In genomic region chr14:69999246-69999645, GRCh38 we compare ENCODE assay signal across 1 cellular context.
TF ChIP-seq lines count a peak whose summit lies in the region.

No MANE protein-coding gene starts in this region.

TF ChIP-seq in HEK293, 187 proteins besides CTCF, POLR2A, EP300 and RAD21 (continued from another document and continues in another):
- peak; percentile 81 for TF ChIP-seq SP7 (tag by site-specific recombination; IDR thresholded peaks at IDR 0.05)
- TF ChIP-seq FEZF1 (tag by site-specific recombination; IDR thresholded peaks at IDR 0.05), result peak; percentile 83
- peak; percentile 95 for TF ChIP-seq WT1 (tag by site-specific recombination; IDR thresholded peaks at IDR 0.05)
- TF ChIP-seq, protein P1, sequence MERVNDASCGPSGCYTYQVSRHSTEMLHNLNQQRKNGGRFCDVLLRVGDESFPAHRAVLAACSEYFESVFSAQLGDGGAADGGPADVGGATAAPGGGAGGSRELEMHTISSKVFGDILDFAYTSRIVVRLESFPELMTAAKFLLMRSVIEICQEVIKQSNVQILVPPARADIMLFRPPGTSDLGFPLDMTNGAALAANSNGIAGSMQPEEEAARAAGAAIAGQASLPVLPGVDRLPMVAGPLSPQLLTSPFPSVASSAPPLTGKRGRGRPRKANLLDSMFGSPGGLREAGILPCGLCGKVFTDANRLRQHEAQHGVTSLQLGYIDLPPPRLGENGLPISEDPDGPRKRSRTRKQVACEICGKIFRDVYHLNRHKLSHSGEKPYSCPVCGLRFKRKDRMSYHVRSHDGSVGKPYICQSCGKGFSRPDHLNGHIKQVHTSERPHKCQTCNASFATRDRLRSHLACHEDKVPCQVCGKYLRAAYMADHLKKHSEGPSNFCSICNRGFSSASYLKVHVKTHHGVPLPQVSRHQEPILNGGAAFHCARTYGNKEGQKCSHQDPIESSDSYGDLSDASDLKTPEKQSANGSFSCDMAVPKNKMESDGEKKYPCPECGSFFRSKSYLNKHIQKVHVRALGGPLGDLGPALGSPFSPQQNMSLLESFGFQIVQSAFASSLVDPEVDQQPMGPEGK (tag by site-specific recombination; IDR thresholded peaks at IDR 0.05), result peak; percentile 86
- 0 out of 2 replicates have a peak, but pooled peaks have one; percentile 19 for TF ChIP-seq KLF16 (tag by site-specific recombination; IDR thresholded peaks at IDR 0.05)
- TF ChIP-seq BCL11A (tag by site-specific recombination; IDR thresholded peaks at IDR 0.05; ENCODE audit: low read depth), result peak; percentile 85
- TF ChIP-seq KLF8 (tag by site-specific recombination; IDR thresholded peaks at IDR 0.05), result peak; percentile 86
- no peak for TF ChIP-seq ZNF121 (tag by site-specific recombination; IDR thresholded peaks at IDR 0.05)
- peak; percentile 98 for TF ChIP-seq ZNF629 (tag by site-specific recombination; IDR thresholded peaks at IDR 0.05)
- no peak for TF ChIP-seq ZNF664 (tag by site-specific recombination; IDR thresholded peaks at IDR 0.05)
- no peak for TF ChIP-seq ZNF530 (tag by site-specific recombination; IDR thresholded peaks at IDR 0.05; ENCODE audit: low read depth)
- TF ChIP-seq ZNF19 (tag by site-specific recombination; IDR thresholded peaks at IDR 0.05; ENCODE audit: low read depth), result no peak
- TF ChIP-seq ZNF513 (tag by site-specific recombination; IDR thresholded peaks at IDR 0.05), result no peak
- TF ChIP-seq BCL11B (tag by site-specific recombination; IDR thresholded peaks at IDR 0.05; ENCODE audit: low read depth), result no peak
- peak; percentile 86; the same call in 1 of the 2 replicates for TF ChIP-seq GLI2 (tag by site-specific recombination; IDR thresholded peaks at IDR 0.05; ENCODE audit: borderline replicate concordance, low read depth)
- peak; percentile 70 for TF ChIP-seq ZNF391 (tag by site-specific recombination; IDR thresholded peaks at IDR 0.05; ENCODE audit: borderline replicate concordance, low read depth)
- TF ChIP-seq ZSCAN16 (tag by site-specific recombination; IDR thresholded peaks at IDR 0.05), result no peak
- TF ChIP-seq ZNF16 (tag by site-specific recombination; IDR thresholded peaks at IDR 0.05; ENCODE audit: low read depth), result no peak
- TF ChIP-seq BCL6B (tag by site-specific recombination; IDR thresholded peaks at IDR 0.05), result peak; percentile 54; the same call in 1 of the 2 replicates
- TF ChIP-seq ZXDB (tag by site-specific recombination; IDR thresholded peaks at IDR 0.05), result peak; percentile 94
- peak; percentile 46; the same call in 1 of the 2 replicates for TF ChIP-seq ZNF76 (tag by site-specific recombination; IDR thresholded peaks at IDR 0.05; ENCODE audit: borderline replicate concordance, low read depth)
- 0 out of 2 replicates have a peak, but pooled peaks have one; percentile 82 for TF ChIP-seq OVOL3 (tag by site-specific recombination; IDR thresholded peaks at IDR 0.05)
- no peak for TF ChIP-seq EGR2 (tag by site-specific recombination; IDR thresholded peaks at IDR 0.05; ENCODE audit: low read depth)
- no peak for TF ChIP-seq ZNF785 (tag by site-specific recombination; IDR thresholded peaks at IDR 0.05)
- TF ChIP-seq ZNF561 (tag by site-specific recombination; IDR thresholded peaks at IDR 0.05; ENCODE audit: borderline replicate concordance), result peak; percentile 81; the same call in 1 of the 2 replicates
- TF ChIP-seq KLF7 (tag by site-specific recombination; IDR thresholded peaks at IDR 0.05; ENCODE audit: borderline replicate concordance), result peak; percentile 79; the same call in 1 of the 2 replicates
- 0 out of 2 replicates have a peak, but pooled peaks have one; percentile 52 for TF ChIP-seq ZBTB1 (tag by site-specific recombination; IDR thresholded peaks at IDR 0.05)
- no peak for TF ChIP-seq ZFP41 (tag by site-specific recombination; IDR thresholded peaks at IDR 0.05; ENCODE audit: borderline replicate concordance)
- no peak for TF ChIP-seq SCRT1 (tag by site-specific recombination; IDR thresholded peaks at IDR 0.05; ENCODE audit: borderline replicate concordance)
- TF ChIP-seq ZNF398 (tag by site-specific recombination; IDR thresholded peaks at IDR 0.05), result peak; percentile 58
- no peak; the same call in 1 of the 2 replicates for TF ChIP-seq ZNF558 (tag by site-specific recombination; IDR thresholded peaks at IDR 0.05)
- no peak for TF ChIP-seq ZNF214 (tag by site-specific recombination; IDR thresholded peaks at IDR 0.05; ENCODE audit: borderline replicate concordance)
- no peak for TF ChIP-seq ZNF280D (tag by site-specific recombination; IDR thresholded peaks at IDR 0.05)
- TF ChIP-seq ZNF707 (tag by site-specific recombination; IDR thresholded peaks at IDR 0.05), result no peak
- no peak for TF ChIP-seq ZNF544 (tag by site-specific recombination; IDR thresholded peaks at IDR 0.05)
- TF ChIP-seq, protein P2, sequence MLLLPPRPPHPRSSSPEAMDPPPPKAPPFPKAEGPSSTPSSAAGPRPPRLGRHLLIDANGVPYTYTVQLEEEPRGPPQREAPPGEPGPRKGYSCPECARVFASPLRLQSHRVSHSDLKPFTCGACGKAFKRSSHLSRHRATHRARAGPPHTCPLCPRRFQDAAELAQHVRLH (tag by site-specific recombination; IDR thresholded peaks at IDR 0.05), result peak; percentile 67; the same call in 1 of the 2 replicates
- peak; percentile 70 for TF ChIP-seq ZBTB20 (tag by site-specific recombination; IDR thresholded peaks at IDR 0.05)
- TF ChIP-seq, protein P3, sequence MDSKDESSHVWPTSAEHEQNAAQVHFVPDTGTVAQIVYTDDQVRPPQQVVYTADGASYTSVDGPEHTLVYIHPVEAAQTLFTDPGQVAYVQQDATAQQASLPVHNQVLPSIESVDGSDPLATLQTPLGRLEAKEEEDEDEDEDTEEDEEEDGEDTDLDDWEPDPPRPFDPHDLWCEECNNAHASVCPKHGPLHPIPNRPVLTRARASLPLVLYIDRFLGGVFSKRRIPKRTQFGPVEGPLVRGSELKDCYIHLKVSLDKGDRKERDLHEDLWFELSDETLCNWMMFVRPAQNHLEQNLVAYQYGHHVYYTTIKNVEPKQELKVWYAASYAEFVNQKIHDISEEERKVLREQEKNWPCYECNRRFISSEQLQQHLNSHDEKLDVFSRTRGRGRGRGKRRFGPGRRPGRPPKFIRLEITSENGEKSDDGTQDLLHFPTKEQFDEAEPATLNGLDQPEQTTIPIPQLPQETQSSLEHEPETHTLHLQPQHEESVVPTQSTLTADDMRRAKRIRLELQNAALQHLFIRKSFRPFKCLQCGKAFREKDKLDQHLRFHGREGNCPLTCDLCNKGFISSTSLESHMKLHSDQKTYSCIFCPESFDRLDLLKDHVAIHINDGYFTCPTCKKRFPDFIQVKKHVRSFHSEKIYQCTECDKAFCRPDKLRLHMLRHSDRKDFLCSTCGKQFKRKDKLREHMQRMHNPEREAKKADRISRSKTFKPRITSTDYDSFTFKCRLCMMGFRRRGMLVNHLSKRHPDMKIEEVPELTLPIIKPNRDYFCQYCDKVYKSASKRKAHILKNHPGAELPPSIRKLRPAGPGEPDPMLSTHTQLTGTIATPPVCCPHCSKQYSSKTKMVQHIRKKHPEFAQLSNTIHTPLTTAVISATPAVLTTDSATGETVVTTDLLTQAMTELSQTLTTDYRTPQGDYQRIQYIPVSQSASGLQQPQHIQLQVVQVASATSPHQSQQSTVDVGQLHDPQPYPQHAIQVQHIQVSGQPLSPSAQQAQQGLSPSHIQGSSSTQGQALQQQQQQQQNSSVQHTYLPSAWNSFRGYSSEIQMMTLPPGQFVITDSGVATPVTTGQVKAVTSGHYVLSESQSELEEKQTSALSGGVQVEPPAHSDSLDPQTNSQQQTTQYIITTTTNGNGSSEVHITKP (tag by site-specific recombination; IDR thresholded peaks at IDR 0.05), result no peak; the same call in 1 of the 2 replicates
- no peak for TF ChIP-seq ZNF23 (tag by site-specific recombination; IDR thresholded peaks at IDR 0.05; ENCODE audit: borderline replicate concordance)
- TF ChIP-seq ZNF169 (tag by site-specific recombination; IDR thresholded peaks at IDR 0.05), result no peak
- TF ChIP-seq ZBTB48 (tag by site-specific recombination; IDR thresholded peaks at IDR 0.05), result no peak
- TF ChIP-seq ZNF350 (tag by site-specific recombination; IDR thresholded peaks at IDR 0.05), result no peak
- TF ChIP-seq ZNF239 (tag by site-specific recombination; IDR thresholded peaks at IDR 0.05), result no peak
- TF ChIP-seq ZNF549 (tag by site-specific recombination; IDR thresholded peaks at IDR 0.05), result no peak
- TF ChIP-seq KLF9 (tag by site-specific recombination; IDR thresholded peaks at IDR 0.05; ENCODE audit: low read depth), result no peak
- TF ChIP-seq, protein P4, sequence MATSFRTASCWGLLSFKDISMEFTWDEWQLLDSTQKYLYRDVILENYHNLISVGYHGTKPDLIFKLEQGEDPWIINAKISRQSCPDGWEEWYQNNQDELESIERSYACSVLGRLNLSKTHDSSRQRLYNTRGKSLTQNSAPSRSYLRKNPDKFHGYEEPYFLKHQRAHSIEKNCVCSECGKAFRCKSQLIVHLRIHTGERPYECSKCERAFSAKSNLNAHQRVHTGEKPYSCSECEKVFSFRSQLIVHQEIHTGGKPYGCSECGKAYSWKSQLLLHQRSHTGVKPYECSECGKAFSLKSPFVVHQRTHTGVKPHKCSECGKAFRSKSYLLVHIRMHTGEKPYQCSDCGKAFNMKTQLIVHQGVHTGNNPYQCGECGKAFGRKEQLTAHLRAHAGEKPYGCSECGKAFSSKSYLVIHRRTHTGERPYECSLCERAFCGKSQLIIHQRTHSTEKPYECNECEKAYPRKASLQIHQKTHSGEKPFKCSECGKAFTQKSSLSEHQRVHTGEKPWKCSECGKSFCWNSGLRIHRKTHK (tag by site-specific recombination; IDR thresholded peaks at IDR 0.05), result no peak
- TF ChIP-seq KLF10 (tag by site-specific recombination; IDR thresholded peaks at IDR 0.05), result peak; percentile 78
- TF ChIP-seq ZNF223 (tag by site-specific recombination; IDR thresholded peaks at IDR 0.05), result no peak
- TF ChIP-seq SCRT2 (tag by site-specific recombination; IDR thresholded peaks at IDR 0.05), result peak; percentile 59; the same call in 1 of the 2 replicates
- TF ChIP-seq ZNF658 (tag by site-specific recombination; IDR thresholded peaks at IDR 0.05), result no peak
- peak; percentile 98 for TF ChIP-seq GLIS1 (tag by site-specific recombination; IDR thresholded peaks at IDR 0.05)
- TF ChIP-seq OSR2 (tag by site-specific recombination; IDR thresholded peaks at IDR 0.05), result peak; percentile 99
- TF ChIP-seq ZNF146 (tag by site-specific recombination; IDR thresholded peaks at IDR 0.05), result peak; percentile 51; the same call in 1 of the 2 replicates
- TF ChIP-seq IKZF3 (tag by site-specific recombination; IDR thresholded peaks at IDR 0.05), result peak; percentile 93
